In the genomic region with DNA sequence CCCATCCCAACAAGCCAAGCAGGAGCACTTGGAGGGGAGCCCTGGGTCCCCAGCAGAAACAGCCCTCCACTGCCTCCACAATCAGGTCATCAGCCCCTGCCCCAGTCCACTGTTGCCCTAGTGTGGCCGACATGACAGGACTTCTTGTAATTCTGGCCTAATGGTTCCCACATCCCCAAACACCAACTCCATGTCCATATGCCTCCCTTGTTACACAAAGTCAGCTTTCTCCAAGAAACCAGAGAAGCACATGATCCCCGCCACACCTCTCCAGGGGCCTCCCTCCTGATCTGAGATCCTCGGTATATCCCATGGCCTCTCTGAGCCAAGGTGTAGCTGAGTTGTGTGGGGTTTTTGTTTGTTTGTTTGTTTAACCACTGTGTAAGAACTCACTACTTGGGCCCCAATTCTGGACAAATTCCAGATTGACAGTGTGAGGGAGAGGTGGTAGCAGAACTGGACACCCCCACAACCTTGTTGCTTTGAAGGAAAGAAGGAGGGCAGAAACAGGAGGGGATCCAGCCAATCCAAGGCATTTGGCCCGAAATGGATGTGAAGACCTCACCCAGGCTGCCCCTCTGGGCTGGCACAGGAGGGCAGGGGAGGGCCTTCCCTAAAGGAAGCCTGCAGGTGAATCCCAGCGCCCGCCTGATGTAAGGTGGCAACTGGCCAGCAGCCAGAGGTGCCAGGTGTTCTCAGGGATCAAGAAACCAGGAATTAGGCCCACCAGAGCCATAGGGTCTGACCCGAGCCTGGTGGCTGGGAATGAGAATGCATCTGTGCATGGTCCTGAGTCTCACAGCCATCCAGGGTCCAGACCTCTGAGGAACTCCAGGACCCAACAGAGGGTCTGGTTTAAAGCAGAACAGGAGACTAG, we compare ENCODE assay signal across 1 cellular context.
TF ChIP-seq lines count a peak whose summit lies in the region.

No MANE protein-coding gene starts in this region.

TF ChIP-seq in HEK293, 187 proteins besides CTCF, POLR2A, EP300 and RAD21:
- TF ChIP-seq, protein P1, sequence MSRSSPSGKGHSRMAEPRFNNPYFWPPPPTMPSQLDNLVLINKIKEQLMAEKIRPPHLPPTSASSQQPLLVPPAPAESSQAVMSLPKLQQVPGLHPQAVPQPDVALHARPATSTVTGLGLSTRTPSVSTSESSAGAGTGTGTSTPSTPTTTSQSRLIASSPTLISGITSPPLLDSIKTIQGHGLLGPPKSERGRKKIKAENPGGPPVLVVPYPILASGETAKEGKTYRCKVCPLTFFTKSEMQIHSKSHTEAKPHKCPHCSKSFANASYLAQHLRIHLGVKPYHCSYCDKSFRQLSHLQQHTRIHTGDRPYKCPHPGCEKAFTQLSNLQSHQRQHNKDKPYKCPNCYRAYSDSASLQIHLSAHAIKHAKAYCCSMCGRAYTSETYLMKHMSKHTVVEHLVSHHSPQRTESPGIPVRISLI (tag by site-specific recombination; IDR thresholded peaks at IDR 0.05): no peak
- TF ChIP-seq KLF10 (tag by site-specific recombination; IDR thresholded peaks at IDR 0.05) (no peak), ZFP41 (tag by site-specific recombination; IDR thresholded peaks at IDR 0.05; ENCODE audit: borderline replicate concordance) (no peak), RBAK (tag by site-specific recombination; IDR thresholded peaks at IDR 0.05) (no peak), ZNF341 (tag by site-specific recombination; IDR thresholded peaks at IDR 0.05; ENCODE audit: low read depth) (no peak), ZNF521 (tag by site-specific recombination; IDR thresholded peaks at IDR 0.05) (no peak), PRDM4 (tag by site-specific recombination; IDR thresholded peaks at IDR 0.05) (0 out of 2 replicates have a peak, but pooled peaks have one; percentile 19), MYNN (tag by site-specific recombination; IDR thresholded peaks at IDR 0.05; ENCODE audit: borderline replicate concordance) (no peak), ELK4 (IDR thresholded peaks at IDR 0.05; ENCODE audit: borderline replicate concordance, low read depth, low read length) (no peak), GLIS1 (tag by site-specific recombination; IDR thresholded peaks at IDR 0.05) (peak; percentile 13; the same call in 1 of the 2 replicates)
TF ChIP-seq in HEK293: peak in this region for 2.
